8 cellular contexts compared by ENCODE assay signal in genomic region chr7:34087892-34088891, GRCh38.
A peak's percentile ranks its signal among the peaks of the same experiment; 100 is the strongest.
DNase-seq lines count a peak whose midpoint lies in the region; ATAC-seq and TF ChIP-seq lines count a peak whose summit lies in the region.

No MANE protein-coding gene starts in this region.

- H3K36me3 ChIP-seq in NT2/D1 (ENCODE audit: insufficient read depth, insufficient read length, low read length) (no peaks in the 10 kb centered on the region), transverse colon (no peaks in the 10 kb centered on the region)

- CTCF ChIA-PET in AG04450 (lab: Charles Lee) = interaction anchor here (0.6 to 3.3 kb wide), 26 partner anchors 8 to 903 kb away, joined by 3 to 58 read pairs (median 4); partner anchors contain the start of gene BMPER

- POLR2A ChIA-PET in AG04450 (lab: Yijun Ruan, JAX) = interaction anchor here (0.7 kb wide), 1 partner anchor 569 kb away, joined by 5 read pairs; no protein-coding TSS in a partner anchor

- no peak for TF ChIP-seq POLR2A in transverse colon (IDR thresholded peaks at IDR 0.05)

- peak; percentile 70 for TF ChIP-seq CTCF in AG04450 (IDR thresholded peaks at IDR 0.05; ENCODE audit: low read depth, low read length)
- peak; percentile 67 for TF ChIP-seq CTCF in GM12864 (IDR thresholded peaks at IDR 0.05; ENCODE audit: low read depth, low read length, missing control alignments)
- TF ChIP-seq CTCF in transverse colon (IDR thresholded peaks at IDR 0.05) = peak; percentile 23 to 44 (median 43)

- H3K4me3 ChIP-seq in AG04450 (ENCODE audit: low read depth, low read length) = no peak overlapping the region
- no peak overlapping the region for H3K4me3 ChIP-seq in GM12864 (ENCODE audit: low read depth, low read length)
- H3K4me3 ChIP-seq in NT2/D1 (ENCODE audit: insufficient read length, low read depth) = no peak overlapping the region
- H3K4me3 ChIP-seq in transverse colon = no peak overlapping the region

- no peaks in the 10 kb centered on the region for H3K4me1 ChIP-seq in NT2/D1 (ENCODE audit: insufficient read depth, insufficient read length)
- H3K4me1 ChIP-seq in transverse colon = no peaks in the 10 kb centered on the region

- no peak overlapping the region for H3K9ac ChIP-seq in NT2/D1 (ENCODE audit: insufficient read length, low read depth)

- H3K27me3 ChIP-seq in AG04450 (ENCODE audit: control insufficient read depth, insufficient read depth, low read length) (no peaks in the 10 kb centered on the region), NT2/D1 (ENCODE audit: insufficient read depth, insufficient read length) (no peaks in the 10 kb centered on the region), transverse colon (no peaks in the 10 kb centered on the region)

- DNase-seq in AG04450 (ENCODE audit: low read depth, low spot score) (no peak), GM12864 (ENCODE audit: low read depth) (no peak), NT2/D1 (ENCODE audit: low read depth, low spot score) (peak; percentile 64), fibroblast of peridontal ligament (ENCODE audit: extremely low read depth) (peak; percentile 42), transverse colon (peak; percentile 37), GM19240 (ENCODE audit: insufficient read length, low spot score) (no peak)
- DNase-seq in activated CD4-positive, CD25-positive, alpha-beta regulatory T cell treated with anti-CD3 and anti-CD28 coated beads, Interleukin-2, amount 50 U/mL, for 72 hours = no peak

- ATAC-seq in HG03097 (IDR thresholded peaks at IDR 0.05; ENCODE audit: low FRiP score, unreplicated experiment) = no peak

- intact Hi-C loops in transverse colon (cut with DNase I; ENCODE audit: low total_unique reads) = no loop called here

- in situ Hi-C loops in transverse colon (cut with MboI; ENCODE audit: low pct_ligation_motif_present in 1 of 4, low pct_unique_long_range_greater_than_20kb in 1 of 4, low sequenced_read_pairs in 3 of 4) = loop anchor here in 1 of 4 donors (25.0 kb wide), 1 partner anchor 99 kb away; no protein-coding TSS in a partner anchor

- WGBS in transverse colon (ENCODE audit: low coverage in 1 of 2), 2 donors = 89 to 100% methylated on average over 4 to 10 of the region's 10 CpGs

- no peaks in the 10 kb centered on the region for H3K9me3 ChIP-seq in AG04450 (ENCODE audit: control insufficient read depth, insufficient read depth, low read length)
- peaks cover 14% of the 10 kb centered on the region for H3K9me3 ChIP-seq in NT2/D1 (ENCODE audit: insufficient read depth, low read length)
- no peaks in the 10 kb centered on the region for H3K9me3 ChIP-seq in transverse colon

- no peak for TF ChIP-seq EP300 in transverse colon (IDR thresholded peaks at IDR 0.05; ENCODE audit: low read depth)

- no peak overlapping the region for H3K27ac ChIP-seq in AG04450 (ENCODE audit: low read depth, low read length)
- H3K27ac ChIP-seq in transverse colon = no peak overlapping the region

Comparison
In these comparisons a context has a peak if more than half of its experiments do, and no peak if none do; other contexts are left out.
1. DNase-seq: peak in NT2/D1 (single experiment), fibroblast of peridontal ligament (single experiment) and transverse colon (single experiment); none in AG04450 (single experiment), GM12864 (single experiment), GM19240 (single experiment) and activated CD4-positive, CD25-positive, alpha-beta regulatory T cell treated with anti-CD3 and anti-CD28 coated beads, Interleukin-2, amount 50 U/mL, for 72 hours (single experiment).
2. Peak in every context shown above with its lines, with median percentiles within 50 percentile points of each other: CTCF ChIP-seq.